18 cellular contexts compared by ENCODE assay signal in the genomic region with DNA sequence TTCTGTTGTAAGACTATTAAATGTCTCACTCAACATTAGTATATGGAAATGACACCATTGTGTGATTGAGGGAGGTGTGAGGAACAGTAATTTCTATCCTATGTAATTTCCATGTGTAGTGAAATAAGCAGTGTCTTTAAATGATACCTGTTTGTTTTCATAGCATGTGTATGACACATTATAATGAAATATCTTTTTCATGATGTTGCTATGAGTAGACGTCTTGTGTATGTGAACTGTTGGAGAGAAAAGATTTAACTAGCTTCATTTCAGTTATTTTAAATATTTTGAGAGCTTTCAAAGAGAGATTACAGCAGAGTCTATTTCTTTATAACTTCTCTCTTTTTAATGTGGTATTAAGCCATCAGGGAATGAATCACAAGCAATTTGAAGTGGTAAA.
DNase-seq lines count a peak whose midpoint lies in the region; ATAC-seq lines count a peak whose summit lies in the region.
"Had no signal": no experiment of that assay in that cellular context is flagged by ENCODE, and none has a peak within 500 bp of the region (broad histone marks: within the 10 kb centered on the region; RNA-seq: fewer than 3 reads in every experiment).

No MANE protein-coding gene starts in this region.

- peak; percentile 4 for DNase-seq in AG08396 (ENCODE audit: low spot score)
- peak; percentile 12 for DNase-seq in EH (ENCODE audit: low read depth)
- peak; percentile 30 for DNase-seq in HCEC 1CT
- DNase-seq in T-helper 17 cell = no peak
- no peak for DNase-seq in NCI-H526 (lab: John Stamatoyannopoulos, UW)
- no peak for DNase-seq in SKM-1 (lab: John Stamatoyannopoulos, UW; ENCODE audit: unreplicated experiment)
- DNase-seq in left lobe of liver (ENCODE audit: low spot score) = no peak
- DNase-seq: BE2C; C1 segment of cervical spinal cord; CD4-positive, CD25-positive, alpha-beta regulatory T cell; CD8-positive, alpha-beta memory T cell; COR-L47; KBM-7 had no signal

- H3K36me3 Mint-ChIP-seq in T-helper 17 cell (ENCODE audit: low read depth) = peaks cover 10% of the 10 kb centered on the region

- H3K9me3 ChIP-seq in T-helper 17 cell (ENCODE audit: control insufficient read depth, low read length, poor library complexity, severe bottlenecking) = no peaks in the 10 kb centered on the region
- H3K9me3 ChIP-seq: BE2C had no signal

- H3K4me3 Mint-ChIP-seq in T-helper 17 cell = no peak overlapping the region
- H3K4me3 Mint-ChIP-seq: CD4-positive, CD25-positive, alpha-beta regulatory T cell; CD8-positive, alpha-beta memory T cell; GM23338; IgD-negative memory B cell had no signal

- H3K4me1 Mint-ChIP-seq in T-helper 17 cell = peaks cover 3% of the 10 kb centered on the region
- H3K4me1 Mint-ChIP-seq: CD8-positive, alpha-beta memory T cell; GM23338; IgD-negative memory B cell had no signal

- H3K27me3 Mint-ChIP-seq in T-helper 17 cell = no peaks in the 10 kb centered on the region
- H3K27me3 Mint-ChIP-seq: CD4-positive, CD25-positive, alpha-beta regulatory T cell; CD8-positive, alpha-beta memory T cell; IgD-negative memory B cell had no signal

- ATAC-seq in T-helper 17 cell (no peak), GM18511 (IDR thresholded peaks at IDR 0.05; ENCODE audit: unreplicated experiment) (no peak), left lobe of liver (no peak)
- ATAC-seq: GM12878, GM23338, HCT116 had no signal

- H3K27ac Mint-ChIP-seq in T-helper 17 cell = peak overlapping the region; percentile 53
- H3K27ac Mint-ChIP-seq: CD4-positive, CD25-positive, alpha-beta regulatory T cell; CD8-positive, alpha-beta memory T cell; GM23338; IgD-negative memory B cell had no signal

Comparison
In these comparisons a context has a peak if more than half of its experiments do, and no peak if none do; other contexts are left out.
1. DNase-seq: peak in AG08396 (single experiment), EH (single experiment) and HCEC 1CT (single experiment); none in T-helper 17 cell (0 of 3), NCI-H526 (0 of 2), SKM-1 (single experiment) and left lobe of liver (single experiment).